ENCODE assay signal across 8 cellular contexts in the genomic region with DNA sequence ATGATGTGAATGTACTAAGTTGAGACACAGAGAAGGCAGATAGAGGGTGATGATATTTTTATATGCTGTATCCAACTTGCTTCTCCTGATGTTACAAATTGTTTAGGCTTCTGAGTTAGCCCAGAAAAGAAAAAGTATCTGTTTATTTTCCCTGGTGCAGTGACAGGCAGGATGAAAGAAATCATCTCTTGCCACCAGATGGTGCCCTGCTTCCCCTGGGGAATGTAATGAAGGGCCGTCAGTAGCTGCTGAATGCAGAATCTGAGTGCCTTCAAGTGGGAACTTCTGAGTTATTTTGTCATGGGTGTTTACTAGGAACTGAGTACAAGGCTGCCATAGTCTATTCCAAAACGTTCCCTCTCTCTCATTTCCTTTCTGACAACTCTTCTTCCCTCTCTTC.
DNase-seq lines count a peak whose midpoint lies in the region; ATAC-seq and TF ChIP-seq lines count a peak whose summit lies in the region.

No MANE protein-coding gene starts in this region.

- ATAC-seq in Right ventricle myocardium inferior (peak; percentile 74), left lung (peak; percentile 99), HG03097 (IDR thresholded peaks at IDR 0.05; ENCODE audit: low FRiP score, unreplicated experiment) (no peak)

- H3K27me3 Mint-ChIP-seq in brain: no peaks in the 10 kb centered on the region
- H3K27me3 Mint-ChIP-seq in T-helper 2 cell treated with Interferon-gamma antibody and Interleukin-4, amounts not matched to agents 5 μg/mL and 100 μg/mL, for 36 hours (ENCODE audit: low read depth): no peaks in the 10 kb centered on the region

- H3K27me3 ChIP-seq in left lung: no peaks in the 10 kb centered on the region

- H3K4me3 Mint-ChIP-seq in brain: no peak overlapping the region
- H3K4me3 Mint-ChIP-seq in T-helper 2 cell treated with Interferon-gamma antibody and Interleukin-4, amounts not matched to agents 5 μg/mL and 100 μg/mL, for 36 hours: no peak overlapping the region

- H3K27ac ChIP-seq in left lung (no peak overlapping the region), coronary artery (no peak overlapping the region)

- no peaks in the 10 kb centered on the region for H3K4me1 ChIP-seq in left lung

- H3K4me1 Mint-ChIP-seq in brain: peaks cover 5% of the 10 kb centered on the region
- no peaks in the 10 kb centered on the region for H3K4me1 Mint-ChIP-seq in T-helper 2 cell treated with Interferon-gamma antibody and Interleukin-4, amounts not matched to agents 5 μg/mL and 100 μg/mL, for 36 hours (ENCODE audit: low read depth)

- H3K4me3 ChIP-seq in left lung: no peak overlapping the region
- no peak overlapping the region for H3K4me3 ChIP-seq in coronary artery

- TF ChIP-seq CTCF in brain (conservative IDR thresholded peaks at IDR 0.05) (peak; percentile 73 to 75), left lung (IDR thresholded peaks at IDR 0.05) (peak; percentile 20 to 57), coronary artery (IDR thresholded peaks at IDR 0.05) (no peak)

- intact Hi-C loops in Right ventricle myocardium inferior (cut with DNase I) (loop anchor here (1.0 kb wide), 1 partner anchor 420 kb away; no protein-coding TSS in a partner anchor), cardiac septum (cut with DNase I) (loop anchor here (2.0 kb wide), 1 partner anchor 420 kb away; no protein-coding TSS in a partner anchor), left lung (cut with DNase I) (no loop called here)

- H3K27ac Mint-ChIP-seq in brain: peak overlapping the region in 1 of 5 experiments; percentile 9
- H3K27ac Mint-ChIP-seq in T-helper 2 cell treated with Interferon-gamma antibody and Interleukin-4, amounts not matched to agents 5 μg/mL and 100 μg/mL, for 36 hours: no peak overlapping the region

- H3K9me3 ChIP-seq in left lung: no peaks in the 10 kb centered on the region

- H3K36me3 Mint-ChIP-seq in brain: no peaks in the 10 kb centered on the region
- H3K36me3 Mint-ChIP-seq in T-helper 2 cell treated with Interferon-gamma antibody and Interleukin-4, amounts not matched to agents 5 μg/mL and 100 μg/mL, for 36 hours (ENCODE audit: low read depth): no peaks in the 10 kb centered on the region

- DNase-seq in Right ventricle myocardium inferior (ENCODE audit: missing footprints) (no peak), cardiac septum (ENCODE audit: low spot score) (no peak), NCI-H1105 (lab: John Stamatoyannopoulos, UW) (peak; percentile 33), left lung (peak in 1 of 2 donors; percentile 33), coronary artery (ENCODE audit: low spot score) (no peak)
- no peak for DNase-seq in T-helper 2 cell treated with Interferon-gamma antibody and Interleukin-4, amounts not matched to agents 5 μg/mL and 100 μg/mL, for 36 hours (ENCODE audit: low spot score)

- no peaks in the 10 kb centered on the region for H3K9me3 Mint-ChIP-seq in brain
- no peaks in the 10 kb centered on the region for H3K9me3 Mint-ChIP-seq in T-helper 2 cell treated with Interferon-gamma antibody and Interleukin-4, amounts not matched to agents 5 μg/mL and 100 μg/mL, for 36 hours

- H3K36me3 ChIP-seq in left lung: no peaks in the 10 kb centered on the region

Comparison
In these comparisons a context has a peak if more than half of its experiments do, and no peak if none do; other contexts are left out.
1. intact Hi-C loops: an anchor here in Right ventricle myocardium inferior (1.0 kb wide) and cardiac septum (2.0 kb wide); none called in left lung.